ENCODE assay signal across 26 cellular contexts in genomic region chr12:131982041-131982440, GRCh38.
"Had no signal": no experiment of that assay in that cellular context is flagged by ENCODE, and none has a peak within 500 bp of the region (broad histone marks: within the 10 kb centered on the region; RNA-seq: fewer than 3 reads in every experiment).

No MANE protein-coding gene starts in this region.

- H3K4me1 ChIP-seq: ascending aorta, breast epithelium, colonic mucosa had no signal

- H3K36me3 ChIP-seq: breast epithelium, colonic mucosa had no signal

- ATAC-seq: activated CD8-positive, alpha-beta memory T cell treated with anti-CD3 and anti-CD28 coated beads, Interleukin-2, amount 10 ng/mL, durations not matched to agents 7 days and 5 days; activated CD8-positive, alpha-beta T cell treated with anti-CD3 and anti-CD28 coated beads, Interleukin-2, amount 10 ng/mL, durations not matched to agents 7 days and 5 days; activated T-cell treated with anti-CD3 and anti-CD28 coated beads, Interleukin-2, amount 50 U/mL, for 4 hours; activated T-helper 17 cell treated with anti-CD3 and anti-CD28 coated beads, Interleukin-2, amount 50 U/mL, for 72 hours; esophagus mucosa; WTC11 had no signal

- DNase-seq: activated CD4-positive, alpha-beta memory T cell treated with anti-CD3 and anti-CD28 coated beads for 36 hours; activated CD4-positive, alpha-beta T cell treated with anti-CD3 and anti-CD28 coated beads for 1 hour; activated CD4-positive, alpha-beta T cell treated with anti-CD3 and anti-CD28 coated beads for 48 hours; activated CD8-positive, alpha-beta memory T cell treated with anti-CD3 and anti-CD28 coated beads, Interleukin-2, amount 10 ng/mL, durations not matched to agents 7 days and 5 days; activated CD8-positive, alpha-beta T cell treated with anti-CD3 and anti-CD28 coated beads, Interleukin-2, amount 10 ng/mL, durations not matched to agents 7 days and 5 days; activated effector memory CD4-positive, alpha-beta T cell treated with Interleukin-2 at 50 U/mL for 16 hours; activated gamma-delta T cell treated with Interleukin-2 at 50 U/mL for 16 hours; activated naive CD4-positive, alpha-beta T cell treated with Interleukin-2 at 50 U/mL for 16 hours; activated naive CD8-positive, alpha-beta T cell treated with anti-CD3 and anti-CD28 coated beads, Interleukin-2, amount 10 ng/mL, durations not matched to agents 7 days and 5 days; activated T-cell treated with anti-CD3 and anti-CD28 coated beads, Interleukin-2, amount 50 U/mL, for 4 hours; central memory CD4-positive, alpha-beta T cell; cerebellar nuclear complex; colonic mucosa; effector CD8-positive, alpha-beta T cell; foreskin fibroblast; T-helper 2 cell had no signal

- H3K27me3 Mint-ChIP-seq: activated CD4-positive, alpha-beta memory T cell treated with anti-CD3 and anti-CD28 coated beads for 36 hours; activated CD8-positive, alpha-beta memory T cell treated with anti-CD3 and anti-CD28 coated beads, Interleukin-2, amount 10 ng/mL, durations not matched to agents 7 days and 5 days; activated naive CD4-positive, alpha-beta T cell treated with anti-CD3 and anti-CD28 coated beads, Interleukin-2, amount 50 U/mL, for 24 hours; activated naive CD8-positive, alpha-beta T cell treated with anti-CD3 and anti-CD28 coated beads, Interleukin-2, amount 10 ng/mL, durations not matched to agents 7 days and 5 days; activated T-helper 17 cell treated with anti-CD3 and anti-CD28 coated beads, Interleukin-2, amount 50 U/mL, for 72 hours; brain had no signal

- H3K4me3 Mint-ChIP-seq: activated CD4-positive, alpha-beta memory T cell treated with anti-CD3 and anti-CD28 coated beads for 36 hours; activated CD8-positive, alpha-beta memory T cell treated with anti-CD3 and anti-CD28 coated beads, Interleukin-2, amount 10 ng/mL, durations not matched to agents 7 days and 5 days; activated CD8-positive, alpha-beta T cell treated with anti-CD3 and anti-CD28 coated beads, Interleukin-2, amount 10 ng/mL, durations not matched to agents 7 days and 5 days; activated naive CD4-positive, alpha-beta T cell treated with anti-CD3 and anti-CD28 coated beads, Interleukin-2, amount 50 U/mL, for 24 hours; activated naive CD8-positive, alpha-beta T cell treated with anti-CD3 and anti-CD28 coated beads, Interleukin-2, amount 10 ng/mL, durations not matched to agents 7 days and 5 days; activated T-cell treated with anti-CD3 and anti-CD28 coated beads, Interleukin-2, amount 50 U/mL, for 4 hours; activated T-helper 17 cell treated with anti-CD3 and anti-CD28 coated beads, Interleukin-2, amount 50 U/mL, for 72 hours; brain; WTC11 had no signal

- H3K27me3 ChIP-seq: ascending aorta, breast epithelium, cardiac muscle cell, colonic mucosa had no signal

- H3K4me3 ChIP-seq: ascending aorta, breast epithelium, cardiac muscle cell, colonic mucosa had no signal

- H3K9me3 Mint-ChIP-seq: activated CD4-positive, alpha-beta memory T cell treated with anti-CD3 and anti-CD28 coated beads for 36 hours; activated naive CD4-positive, alpha-beta T cell treated with anti-CD3 and anti-CD28 coated beads, Interleukin-2, amount 50 U/mL, for 24 hours; activated naive CD8-positive, alpha-beta T cell treated with anti-CD3 and anti-CD28 coated beads, Interleukin-2, amount 10 ng/mL, durations not matched to agents 7 days and 5 days; activated T-cell treated with anti-CD3 and anti-CD28 coated beads, Interleukin-2, amount 50 U/mL, for 4 hours; activated T-helper 17 cell treated with anti-CD3 and anti-CD28 coated beads, Interleukin-2, amount 50 U/mL, for 72 hours; brain; WTC11 had no signal

- FAIRE-seq: frontal cortex had no signal

- H3K27ac ChIP-seq: ascending aorta, breast epithelium, cardiac muscle cell, colonic mucosa, VCaP had no signal

- H3K9me3 ChIP-seq: ascending aorta, breast epithelium, colonic mucosa had no signal

- H3K27ac Mint-ChIP-seq: activated CD4-positive, alpha-beta memory T cell treated with anti-CD3 and anti-CD28 coated beads for 36 hours; activated CD8-positive, alpha-beta memory T cell treated with anti-CD3 and anti-CD28 coated beads, Interleukin-2, amount 10 ng/mL, durations not matched to agents 7 days and 5 days; activated CD8-positive, alpha-beta T cell treated with anti-CD3 and anti-CD28 coated beads, Interleukin-2, amount 10 ng/mL, durations not matched to agents 7 days and 5 days; activated naive CD4-positive, alpha-beta T cell treated with anti-CD3 and anti-CD28 coated beads, Interleukin-2, amount 50 U/mL, for 24 hours; activated naive CD8-positive, alpha-beta T cell treated with anti-CD3 and anti-CD28 coated beads, Interleukin-2, amount 10 ng/mL, durations not matched to agents 7 days and 5 days; activated T-helper 17 cell treated with anti-CD3 and anti-CD28 coated beads, Interleukin-2, amount 50 U/mL, for 72 hours; brain; WTC11 had no signal
